Comparison of ENCODE assay signal across 8 cellular contexts in genomic region chr5:174532453-174533126, GRCh38.
DNase-seq lines count a peak whose midpoint lies in the region; ATAC-seq and TF ChIP-seq lines count a peak whose summit lies in the region.

No MANE protein-coding gene starts in this region.

- peak; percentile 98 for ATAC-seq in WTC11
- no peak for ATAC-seq in HG03565 (IDR thresholded peaks at IDR 0.05; ENCODE audit: unreplicated experiment)
- no peak for ATAC-seq in GM18517 (IDR thresholded peaks at IDR 0.05; ENCODE audit: unreplicated experiment)

- POLR2A ChIA-PET in WTC11 (lab: Charles Lee) = no interaction called here

- CTCF ChIA-PET in WTC11 (lab: Charles Lee) = interaction anchor here (0.9 to 1.5 kb wide), 5 partner anchors 9 to 487 kb away, joined by 3 to 7 read pairs (median 4); partner anchors contain the start of gene NSG2

- TF ChIP-seq CTCF in WTC11 (IDR thresholded peaks at IDR 0.05) = no peak
- no peak for TF ChIP-seq CTCF in osteocyte (IDR thresholded peaks at IDR 0.05)

- no peaks in the 10 kb centered on the region for H3K27me3 ChIP-seq in MG63

- H3K36me3 ChIP-seq in MG63 = no peaks in the 10 kb centered on the region

- no peak overlapping the region for H3K27ac Mint-ChIP-seq in WTC11
- peak overlapping the region; percentile 73 for H3K27ac Mint-ChIP-seq in osteocyte (ENCODE audit: unreplicated experiment)

- peaks cover 15% of the 10 kb centered on the region for H3K27me3 Mint-ChIP-seq in WTC11 (ENCODE audit: low read depth)
- H3K27me3 Mint-ChIP-seq in osteocyte (ENCODE audit: unreplicated experiment) = no peaks in the 10 kb centered on the region

- H3K4me1 Mint-ChIP-seq in WTC11 = peaks cover 36% of the 10 kb centered on the region
- H3K4me1 Mint-ChIP-seq in osteocyte (ENCODE audit: unreplicated experiment) = peaks cover 45% of the 10 kb centered on the region

- H3K9me3 ChIP-seq in MG63 = no peaks in the 10 kb centered on the region

- DNase-seq in D341Med (ENCODE audit: low spot score) (peak; percentile 74), MG63 (peak; percentile 99), WTC11 (ENCODE audit: low spot score) (peak; percentile 75), head of caudate nucleus (peak; percentile 50 to 96 (median 79)), osteocyte (ENCODE audit: extremely low spot score, unreplicated experiment) (peak; percentile 88), T-helper 9 cell (no peak)

- intact Hi-C loops in head of caudate nucleus (cut with DNase I) = no loop called here

- H3K36me3 Mint-ChIP-seq in WTC11 (no peaks in the 10 kb centered on the region), osteocyte (ENCODE audit: unreplicated experiment) (no peaks in the 10 kb centered on the region)

- H3K9me3 Mint-ChIP-seq in WTC11 (no peaks in the 10 kb centered on the region), osteocyte (ENCODE audit: unreplicated experiment) (no peaks in the 10 kb centered on the region)

- H3K4me3 Mint-ChIP-seq in WTC11 = no peak overlapping the region
- peak overlapping the region; percentile 30 for H3K4me3 Mint-ChIP-seq in osteocyte (ENCODE audit: unreplicated experiment)

- no peak overlapping the region for H3K4me3 ChIP-seq in MG63

TF ChIP-seq in WTC11, 78 proteins besides CTCF, POLR2A, EP300 and RAD21 (continues in another document):
- TF ChIP-seq ZNF396 (CRISPR knock-in tag; IDR thresholded peaks at IDR 0.05; ENCODE audit: borderline replicate concordance) (no peak), NFE2L1 (CRISPR knock-in tag; IDR thresholded peaks at IDR 0.05) (peak; percentile 99), PRDM15 (CRISPR knock-in tag; IDR thresholded peaks at IDR 0.05) (peak; percentile 67; the same call in 1 of the 2 replicates), SP1 (CRISPR knock-in tag; conservative IDR thresholded peaks at IDR 0.05) (peak; percentile 42; the same call in 1 of the 2 replicates), ESRRA (CRISPR knock-in tag; IDR thresholded peaks at IDR 0.05; ENCODE audit: borderline replicate concordance) (no peak), TCF7 (CRISPR knock-in tag; IDR thresholded peaks at IDR 0.05; ENCODE audit: low read depth) (no peak), CREM (CRISPR knock-in tag; IDR thresholded peaks at IDR 0.05) (no peak), ZNF121 (CRISPR knock-in tag; IDR thresholded peaks at IDR 0.05) (no peak), STAT6 (CRISPR knock-in tag; conservative IDR thresholded peaks at IDR 0.05; ENCODE audit: low read depth) (no peak), ARID4B (CRISPR knock-in tag; IDR thresholded peaks at IDR 0.05; ENCODE audit: borderline replicate concordance) (peak; percentile 47; the same call in 1 of the 2 replicates)
